ENCODE assay signal across 8 cellular contexts in genomic region chr11:59755701-59756495, GRCh38.
DNase-seq lines count a peak whose midpoint lies in the region; ATAC-seq and TF ChIP-seq lines count a peak whose summit lies in the region.

No MANE protein-coding gene starts in this region.

- H3K27ac ChIP-seq in muscle layer of duodenum (ENCODE audit: low read length) (peak overlapping the region; percentile 85), subcutaneous abdominal adipose tissue (ENCODE audit: low read depth, low read length) (peak overlapping the region; percentile 83)

- H3K36me3 ChIP-seq in NT2/D1 (ENCODE audit: insufficient read depth, insufficient read length, low read length) (peaks cover 20% of the 10 kb centered on the region), muscle layer of duodenum (ENCODE audit: control insufficient read depth in 1 of 2, insufficient read depth in 2 of 2, low read length in 2 of 2) (no peaks in the 10 kb centered on the region), subcutaneous abdominal adipose tissue (ENCODE audit: control insufficient read depth in 5 of 5, insufficient read depth in 5 of 5, low read length in 5 of 5) (peaks cover 0 to 3% (median 0%) of the 10 kb centered on the region in 5 donors)

- no peaks in the 10 kb centered on the region for H3K27me3 ChIP-seq in NT2/D1 (ENCODE audit: insufficient read depth, insufficient read length)
- H3K27me3 ChIP-seq in muscle layer of duodenum (ENCODE audit: low read depth, low read length), result no peaks in the 10 kb centered on the region
- H3K27me3 ChIP-seq in subcutaneous abdominal adipose tissue (ENCODE audit: control insufficient read depth in 5 of 5, insufficient read depth in 4 of 5, low read length in 5 of 5), result no peaks in the 10 kb centered on the region

- H3K9ac ChIP-seq in NT2/D1 (ENCODE audit: insufficient read length, low read depth), result peak overlapping the region; percentile 89
- H3K9ac ChIP-seq in subcutaneous abdominal adipose tissue (ENCODE audit: low read length in 5 of 5), result peak overlapping the region in 4 of 5 donors; percentile 67 to 84 (median 82)

- H3K4me3 ChIP-seq in NT2/D1 (ENCODE audit: insufficient read length, low read depth), result peak overlapping the region; percentile 90
- peak overlapping the region; percentile 69 for H3K4me3 ChIP-seq in fibroblast of mammary gland (ENCODE audit: control insufficient read depth, low read depth, low read length)
- peak overlapping the region; percentile 67 to 97 for H3K4me3 ChIP-seq in muscle layer of duodenum (ENCODE audit: low read depth in 1 of 2, low read length in 2 of 2)
- H3K4me3 ChIP-seq in subcutaneous abdominal adipose tissue (ENCODE audit: low read depth in 1 of 5, low read length in 5 of 5), result peak overlapping the region; percentile 68 to 88 (median 87)

- no peaks in the 10 kb centered on the region for H3K4me1 ChIP-seq in NT2/D1 (ENCODE audit: insufficient read depth, insufficient read length)
- peaks cover 0 to 4% of the 10 kb centered on the region in 2 donors for H3K4me1 ChIP-seq in muscle layer of duodenum (ENCODE audit: control insufficient read depth in 1 of 2, insufficient read depth in 2 of 2, low read length in 2 of 2)
- H3K4me1 ChIP-seq in subcutaneous abdominal adipose tissue (ENCODE audit: control insufficient read depth in 5 of 5, insufficient read depth in 5 of 5, low read length in 5 of 5), result peaks cover 0 to 26% (median 22%) of the 10 kb centered on the region in 5 donors

- no peaks in the 10 kb centered on the region for H3K9me3 ChIP-seq in NT2/D1 (ENCODE audit: insufficient read depth, low read length)
- no peaks in the 10 kb centered on the region for H3K9me3 ChIP-seq in muscle layer of duodenum (ENCODE audit: control insufficient read depth in 1 of 2, low read length in 2 of 2)
- H3K9me3 ChIP-seq in subcutaneous abdominal adipose tissue (ENCODE audit: control insufficient read depth in 5 of 5, low read length in 5 of 5), result no peaks in the 10 kb centered on the region

- DNase-seq in D341Med (ENCODE audit: low spot score) (peak; percentile 63), NT2/D1 (ENCODE audit: low read depth, low spot score) (peak; percentile 35), fibroblast of mammary gland (ENCODE audit: low read depth) (peak; percentile 67), NCI-H446 treated with DMSO at 0.1 percent for 48 hours (lab: John Stamatoyannopoulos, UW) (no peak)
- DNase-seq in activated effector memory CD4-positive, alpha-beta T cell treated with anti-CD3 and anti-CD28 coated beads, Interleukin-2, amount 50 U/mL, for 16 hours, result peak; percentile 82

- no peak for TF ChIP-seq CTCF in fibroblast of mammary gland (conservative IDR thresholded peaks at IDR 0.05; ENCODE audit: control insufficient read depth, insufficient read depth, low read depth, low read length)

- peak; percentile 1 for ATAC-seq in HG02852 (IDR thresholded peaks at IDR 0.05; ENCODE audit: unreplicated experiment)
